ENCODE assay signal across 8 cellular contexts in genomic region chrX:15336023-15336413, GRCh38.
A peak's percentile ranks its signal among the peaks of the same experiment; 100 is the strongest.
DNase-seq lines count a peak whose midpoint lies in the region; TF ChIP-seq lines count a peak whose summit lies in the region.

No MANE protein-coding gene starts in this region.

- no peak overlapping the region for H3K9ac ChIP-seq in parathyroid adenoma

- H3K4me3 Mint-ChIP-seq in activated T-cell treated with anti-CD3 and anti-CD28 coated beads, Interleukin-2, amount 50 U/mL, for 24 hours, result peak overlapping the region; percentile 89

- H3K27ac ChIP-seq in parathyroid adenoma, result peak overlapping the region; percentile 63

- H3K27me3 ChIP-seq in parathyroid adenoma (ENCODE audit: control insufficient read depth, insufficient read depth, low read length), result no peaks in the 10 kb centered on the region

- H3K4me2 ChIP-seq in parathyroid adenoma (ENCODE audit: low read length), result peak overlapping the region; percentile 73

- peak overlapping the region; percentile 87 for H2AFZ ChIP-seq in parathyroid adenoma

- peaks cover 14% of the 10 kb centered on the region for H3K4me1 Mint-ChIP-seq in activated T-cell treated with anti-CD3 and anti-CD28 coated beads, Interleukin-2, amount 50 U/mL, for 24 hours (ENCODE audit: low read depth)

- H3K9me3 ChIP-seq in parathyroid adenoma (ENCODE audit: control insufficient read depth, low read length), result no peaks in the 10 kb centered on the region

- no peaks in the 10 kb centered on the region for H3K79me2 ChIP-seq in parathyroid adenoma

- no peak for TF ChIP-seq CTCF in parathyroid adenoma (IDR thresholded peaks at IDR 0.05)

- no peaks in the 10 kb centered on the region for H3K36me3 ChIP-seq in parathyroid adenoma (ENCODE audit: control insufficient read depth, insufficient read depth, low read length)

- H3K4me1 ChIP-seq in parathyroid adenoma, result no peaks in the 10 kb centered on the region

- H3K4me3 ChIP-seq in GM08714 (ENCODE audit: low read length) (peak overlapping the region; percentile 64), parathyroid adenoma (ENCODE audit: low read depth, low read length) (peak overlapping the region; percentile 74)

- H3K9me3 Mint-ChIP-seq in activated T-cell treated with anti-CD3 and anti-CD28 coated beads, Interleukin-2, amount 50 U/mL, for 24 hours, result no peaks in the 10 kb centered on the region

- H3K27me3 Mint-ChIP-seq in activated T-cell treated with anti-CD3 and anti-CD28 coated beads, Interleukin-2, amount 50 U/mL, for 24 hours, result peaks cover 48% of the 10 kb centered on the region

- peak; percentile 62 for DNase-seq in NCI-H2227 (lab: John Stamatoyannopoulos, UW; ENCODE audit: unreplicated experiment)
- DNase-seq in activated T-cell treated with anti-CD3 and anti-CD28 coated beads, Interleukin-2, amount 50 U/mL, for 24 hours, result no peak
- peak; percentile 74 for DNase-seq in fibroblast of peridontal ligament (ENCODE audit: extremely low read depth)
- no peak for DNase-seq in GM19240 (ENCODE audit: insufficient read length, low spot score)
- DNase-seq in amniotic stem cell (lab: John Stamatoyannopoulos, UW), result no peak
- no peak for DNase-seq in cortex of kidney (lab: John Stamatoyannopoulos, UW)

- H3K36me3 Mint-ChIP-seq in activated T-cell treated with anti-CD3 and anti-CD28 coated beads, Interleukin-2, amount 50 U/mL, for 24 hours (ENCODE audit: low read depth), result peaks cover 23% of the 10 kb centered on the region

- peak overlapping the region; percentile 84 for H3K27ac Mint-ChIP-seq in activated T-cell treated with anti-CD3 and anti-CD28 coated beads, Interleukin-2, amount 50 U/mL, for 24 hours

Comparison
In these comparisons a context has a peak if more than half of its experiments do, and no peak if none do; other contexts are left out.
1. DNase-seq: peak in NCI-H2227 (single experiment) and fibroblast of peridontal ligament (single experiment); none in activated T-cell treated with anti-CD3 and anti-CD28 coated beads, Interleukin-2, amount 50 U/mL, for 24 hours (single experiment), GM19240 (single experiment), amniotic stem cell (single experiment) and cortex of kidney (single experiment).